In the genomic region with DNA sequence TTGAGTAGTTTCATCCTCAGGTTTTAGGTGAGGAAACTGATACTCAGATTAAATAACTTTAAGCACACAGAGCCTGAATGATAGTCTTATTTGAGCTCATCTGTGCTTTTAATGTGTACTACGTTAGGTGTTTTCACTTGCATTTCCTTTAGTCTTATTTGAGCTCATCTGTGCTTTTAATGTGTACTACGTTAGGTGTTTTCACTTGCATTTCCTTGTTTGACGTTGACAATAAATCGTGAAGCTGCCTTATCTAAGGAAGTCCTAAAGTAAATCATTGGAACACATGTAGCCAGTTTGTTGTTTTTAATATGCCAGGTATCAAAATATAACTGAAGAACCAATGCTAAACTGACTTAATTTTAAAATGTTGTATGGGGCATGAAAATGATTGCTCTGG, we compare ENCODE assay signal across 8 cellular contexts. TPM values are rescaled to one million over a fixed set of nuclear protein-coding genes. Genes with fewer than 3 reads are reported as not detected.
DNase-seq lines count a peak whose midpoint lies in the region; ATAC-seq and TF ChIP-seq lines count a peak whose summit lies in the region.

No MANE protein-coding gene starts in this region.

- H3K27ac Mint-ChIP-seq in GM23338, result no peak overlapping the region
- H3K27ac Mint-ChIP-seq in T-helper 2 cell treated with Interferon-gamma antibody and Interleukin-4, amounts not matched to agents 5 μg/mL and 100 μg/mL, for 36 hours, result peak overlapping the region; percentile 87

- H3K9me2 ChIP-seq in GM23338 (ENCODE audit: insufficient read depth), result no peaks in the 10 kb centered on the region

- H3K36me3 Mint-ChIP-seq in GM23338 (ENCODE audit: low read depth), result peaks cover 10% of the 10 kb centered on the region; the same call in 2 of the 3 replicates
- H3K36me3 Mint-ChIP-seq in T-helper 2 cell treated with Interferon-gamma antibody and Interleukin-4, amounts not matched to agents 5 μg/mL and 100 μg/mL, for 36 hours (ENCODE audit: low read depth), result peaks cover 38% of the 10 kb centered on the region

- DNase-seq in GM23338 (ENCODE audit: low spot score) (no peak), fibroblast of the aortic adventitia (ENCODE audit: low read depth) (no peak)
- no peak for DNase-seq in T-helper 2 cell treated with Interferon-gamma antibody and Interleukin-4, amounts not matched to agents 5 μg/mL and 100 μg/mL, for 36 hours (ENCODE audit: low spot score)
- no peak for DNase-seq in NK-92 treated with Interleukin-12 subunit alpha and Interleukin-12 subunit beta, amount 100 ng/mL, for 24 hours (lab: John Stamatoyannopoulos, UW)

- H3K36me3 ChIP-seq in GM23338 (ENCODE audit: insufficient read depth), result no peaks in the 10 kb centered on the region
- peaks cover 9% of the 10 kb centered on the region for H3K36me3 ChIP-seq in skeletal muscle satellite cell (ENCODE audit: insufficient read depth, low read length)

- peaks cover 45% of the 10 kb centered on the region for H4K20me1 ChIP-seq in GM23338 (replicated peaks; ENCODE audit: insufficient read depth)

- no peak overlapping the region for H2AFZ ChIP-seq in GM23338

- H3K4me1 Mint-ChIP-seq in GM23338, result peaks cover 48% of the 10 kb centered on the region
- peaks cover 51% of the 10 kb centered on the region for H3K4me1 Mint-ChIP-seq in T-helper 2 cell treated with Interferon-gamma antibody and Interleukin-4, amounts not matched to agents 5 μg/mL and 100 μg/mL, for 36 hours (ENCODE audit: low read depth)

- H3K27me3 Mint-ChIP-seq in GM23338 (ENCODE audit: insufficient read depth, low read depth, poor library complexity), result peaks cover 6% of the 10 kb centered on the region
- no peaks in the 10 kb centered on the region for H3K27me3 Mint-ChIP-seq in T-helper 2 cell treated with Interferon-gamma antibody and Interleukin-4, amounts not matched to agents 5 μg/mL and 100 μg/mL, for 36 hours (ENCODE audit: low read depth)

- ATAC-seq in GM23338 (no peak), GM18909 (IDR thresholded peaks at IDR 0.05; ENCODE audit: poor library complexity, unreplicated experiment) (no peak), GM18867 (IDR thresholded peaks at IDR 0.05; ENCODE audit: unreplicated experiment) (no peak), GM21576 (IDR thresholded peaks at IDR 0.05; ENCODE audit: unreplicated experiment) (no peak)

- peak overlapping the region; percentile 98 for H3K9ac ChIP-seq in skeletal muscle satellite cell (ENCODE audit: low read depth, low read length)

- peak overlapping the region; percentile 78 for H3K4me3 Mint-ChIP-seq in GM23338
- peak overlapping the region; percentile 95 for H3K4me3 Mint-ChIP-seq in T-helper 2 cell treated with Interferon-gamma antibody and Interleukin-4, amounts not matched to agents 5 μg/mL and 100 μg/mL, for 36 hours

- no peaks in the 10 kb centered on the region for H3K9me3 ChIP-seq in skeletal muscle satellite cell (replicated peaks; ENCODE audit: low read length)

- peak overlapping the region; percentile 96 for H3K4me2 ChIP-seq in GM23338
- H3K4me2 ChIP-seq in skeletal muscle satellite cell (ENCODE audit: low read length), result peak overlapping the region; percentile 86

- H3K27me3 ChIP-seq in GM23338 (ENCODE audit: insufficient read depth), result no peaks in the 10 kb centered on the region
- no peaks in the 10 kb centered on the region for H3K27me3 ChIP-seq in skeletal muscle satellite cell (ENCODE audit: control insufficient read depth, insufficient read depth, low read length)

- H3K9me3 Mint-ChIP-seq in GM23338, result no peaks in the 10 kb centered on the region; the same call in 2 of the 3 replicates
- H3K9me3 Mint-ChIP-seq in T-helper 2 cell treated with Interferon-gamma antibody and Interleukin-4, amounts not matched to agents 5 μg/mL and 100 μg/mL, for 36 hours, result no peaks in the 10 kb centered on the region

- peaks cover 47% of the 10 kb centered on the region for H3K4me1 ChIP-seq in GM23338 (ENCODE audit: insufficient read depth)
- H3K4me1 ChIP-seq in skeletal muscle satellite cell (ENCODE audit: control insufficient read depth, insufficient read depth, low read length), result peaks cover 46% of the 10 kb centered on the region

- TF ChIP-seq CTCF in GM23338 (conservative IDR thresholded peaks at IDR 0.05; ENCODE audit: low read depth in 2 of 2), result no peak
- no peak for TF ChIP-seq CTCF in fibroblast of the aortic adventitia (IDR thresholded peaks at IDR 0.05; ENCODE audit: insufficient read depth, low read length)

- no peak overlapping the region for H3K27ac ChIP-seq in GM23338 (ENCODE audit: low read depth)

- H3K4me3 ChIP-seq in GM23338, result peak overlapping the region; percentile 83
- H3K4me3 ChIP-seq in fibroblast of the aortic adventitia (ENCODE audit: low read depth, low read length), result peak overlapping the region; percentile 92
- peak overlapping the region; percentile 99 for H3K4me3 ChIP-seq in skeletal muscle satellite cell (ENCODE audit: low read length)

- 0 out of 2 replicates have a peak, but pooled peaks cover 4% of the 10 kb centered on the region for H3F3A ChIP-seq in GM23338 (replicated peaks; ENCODE audit: low read depth)

- peaks cover 64% of the 10 kb centered on the region for H3K79me2 ChIP-seq in GM23338 (replicated peaks; ENCODE audit: insufficient read depth)

TF ChIP-seq in GM23338, 12 proteins besides CTCF, POLR2A, EP300 and RAD21:
- no peak for TF ChIP-seq POLR2AphosphoS5 (IDR thresholded peaks at IDR 0.05; ENCODE audit: low read depth)

RNA-seq across cellular contexts. Expression of a gene that starts 2.0 kb away (rescaled TPM):
- 122 and 128 TPM in 2 replicates for total RNA-seq in GM23338 (2014; rRNA removed; shearing (Covaris generic))
- 76.0 and 90.6 TPM in 2 replicates for polyA plus RNA-seq in GM23338 (2016; fragmentation: Nextera tagmentation; extraction: Ambion mirVana)
- total RNA-seq in fibroblast of the aortic adventitia (ENCODE audit: low replicate concordance), result 256 and 294 TPM in 2 replicates
- total RNA-seq in skeletal muscle satellite cell (2012; rRNA removed), result 148 and 162 TPM in 2 replicates
